Comparison of ENCODE assay signal across 8 cellular contexts in the genomic region with DNA sequence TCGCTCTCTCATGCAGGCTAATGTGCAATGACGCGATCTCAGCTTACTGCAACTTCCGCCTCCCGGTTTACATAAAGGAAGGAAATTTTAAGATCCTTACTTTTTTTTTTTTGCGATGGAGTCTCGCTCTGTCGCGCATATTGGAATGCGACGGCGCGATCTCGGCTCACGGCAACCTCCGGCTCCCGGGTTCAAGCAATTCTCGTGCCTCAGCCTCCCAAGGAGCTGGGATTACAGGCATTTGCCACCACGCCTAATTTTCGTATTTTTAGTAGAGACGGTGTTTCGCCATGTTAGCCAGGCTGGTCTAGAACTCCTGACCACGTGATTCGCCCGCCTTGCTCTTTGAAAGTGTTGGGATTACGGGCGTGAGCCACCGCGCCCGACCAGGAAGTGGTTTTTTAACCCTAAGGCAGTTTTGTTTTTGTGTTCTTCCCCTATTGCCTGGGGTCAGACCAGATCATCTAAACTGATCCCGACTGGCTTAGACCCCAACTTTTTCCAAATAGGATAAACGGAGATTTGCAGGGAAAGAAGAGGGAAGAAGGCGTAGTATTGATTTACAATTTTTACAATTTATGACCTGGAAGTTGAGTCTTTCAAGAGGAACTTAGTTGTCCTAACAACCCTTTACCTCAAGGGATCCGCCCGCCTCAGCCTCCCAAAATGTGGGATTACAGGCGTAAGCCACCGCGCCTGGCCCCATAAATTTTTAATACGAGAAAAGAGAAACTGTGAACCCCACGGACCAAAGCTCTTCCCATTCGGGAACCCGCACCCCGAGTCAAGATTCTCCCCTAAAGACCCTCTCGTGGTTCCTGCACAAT.
A peak's percentile ranks its signal among the peaks of the same experiment; 100 is the strongest.
DNase-seq lines count a peak whose midpoint lies in the region; ATAC-seq and TF ChIP-seq lines count a peak whose summit lies in the region.

No MANE protein-coding gene starts in this region.

- peaks cover 16% of the 10 kb centered on the region for H3K4me1 Mint-ChIP-seq in activated CD8-positive, alpha-beta T cell treated with anti-CD3 and anti-CD28 coated beads for 36 hours (ENCODE audit: low read depth)
- H3K4me1 Mint-ChIP-seq in stimulated activated naive B cell treated with anti-CD40 and anti-IgM and Interleukin-4, amounts not matched to agents 10 μg/mL and 1 μg/mL and 100 μg/mL, for 72 hours = peaks cover 0 to 19% of the 10 kb centered on the region in 2 donors

- peaks cover 5% of the 10 kb centered on the region for H3K4me1 ChIP-seq in mononuclear cell (ENCODE audit: insufficient read depth, low read length)

- CTCF ChIA-PET in activated CD8-positive, alpha-beta T cell treated with anti-CD3 and anti-CD28 coated beads for 36 hours (lab: Charles Lee) = interaction anchor here (1.1 kb wide), 1 partner anchor 425 kb away, joined by 4 read pairs; no protein-coding TSS in a partner anchor

- no peak for TF ChIP-seq CTCF in activated CD8-positive, alpha-beta T cell treated with anti-CD3 and anti-CD28 coated beads for 36 hours (IDR thresholded peaks at IDR 0.05)
- TF ChIP-seq CTCF in epithelial cell of esophagus (IDR thresholded peaks at IDR 0.05; ENCODE audit: insufficient read depth, low read depth, low read length, missing control alignments) = no peak

- no peaks in the 10 kb centered on the region for H3K9me3 Mint-ChIP-seq in activated CD8-positive, alpha-beta T cell treated with anti-CD3 and anti-CD28 coated beads for 36 hours
- H3K9me3 Mint-ChIP-seq in stimulated activated naive B cell treated with anti-CD40 and anti-IgM and Interleukin-4, amounts not matched to agents 10 μg/mL and 1 μg/mL and 100 μg/mL, for 72 hours = peaks cover 0 to 3% of the 10 kb centered on the region in 2 donors

- no peaks in the 10 kb centered on the region for H3K27me3 ChIP-seq in mononuclear cell (ENCODE audit: insufficient read depth, low read length)

- intact Hi-C loops in activated CD8-positive, alpha-beta T cell treated with anti-CD3 and anti-CD28 coated beads for 36 hours (cut with micrococcal nuclease) = no loop called here

- H3K4me3 ChIP-seq in epithelial cell of esophagus (ENCODE audit: low read length) (peak overlapping the region; percentile 73), mononuclear cell (ENCODE audit: low read length) (peak overlapping the region; percentile 81)

- peak overlapping the region; percentile 100 for H3K27ac Mint-ChIP-seq in activated CD8-positive, alpha-beta T cell treated with anti-CD3 and anti-CD28 coated beads for 36 hours
- peak overlapping the region; percentile 93 for H3K27ac Mint-ChIP-seq in stimulated activated naive B cell treated with anti-CD40 and anti-IgM and Interleukin-4, amounts not matched to agents 10 μg/mL and 1 μg/mL and 100 μg/mL, for 72 hours

- ATAC-seq in activated CD8-positive, alpha-beta T cell treated with anti-CD3 and anti-CD28 coated beads for 36 hours = no peak
- ATAC-seq in stimulated activated naive B cell treated with anti-CD40 and anti-IgM and Interleukin-4, amounts not matched to agents 10 μg/mL and 1 μg/mL and 100 μg/mL, for 72 hours (replicated peaks) = peak in 1 of 2 donors; percentile 22
- no peak for ATAC-seq in HG03025 (IDR thresholded peaks at IDR 0.05; ENCODE audit: low FRiP score, unreplicated experiment)
- ATAC-seq in HG03460 (IDR thresholded peaks at IDR 0.05; ENCODE audit: unreplicated experiment) = no peak

- H3K36me3 Mint-ChIP-seq in activated CD8-positive, alpha-beta T cell treated with anti-CD3 and anti-CD28 coated beads for 36 hours (ENCODE audit: low read depth) = peaks cover 35% of the 10 kb centered on the region
- H3K36me3 Mint-ChIP-seq in stimulated activated naive B cell treated with anti-CD40 and anti-IgM and Interleukin-4, amounts not matched to agents 10 μg/mL and 1 μg/mL and 100 μg/mL, for 72 hours = peaks cover 11 to 28% of the 10 kb centered on the region in 2 donors

- POLR2A ChIA-PET in activated CD8-positive, alpha-beta T cell treated with anti-CD3 and anti-CD28 coated beads for 36 hours (lab: Charles Lee) = interaction anchor here (0.7 to 2.5 kb wide), 6 partner anchors 40 to 1291 kb away, joined by 3 to 18 read pairs (median 3); a partner anchor contains a TSS

- peak overlapping the region; percentile 99 for H3K4me3 Mint-ChIP-seq in activated CD8-positive, alpha-beta T cell treated with anti-CD3 and anti-CD28 coated beads for 36 hours
- peak overlapping the region; percentile 97 to 99 for H3K4me3 Mint-ChIP-seq in stimulated activated naive B cell treated with anti-CD40 and anti-IgM and Interleukin-4, amounts not matched to agents 10 μg/mL and 1 μg/mL and 100 μg/mL, for 72 hours

- no peaks in the 10 kb centered on the region for H3K27me3 Mint-ChIP-seq in activated CD8-positive, alpha-beta T cell treated with anti-CD3 and anti-CD28 coated beads for 36 hours
- no peaks in the 10 kb centered on the region for H3K27me3 Mint-ChIP-seq in stimulated activated naive B cell treated with anti-CD40 and anti-IgM and Interleukin-4, amounts not matched to agents 10 μg/mL and 1 μg/mL and 100 μg/mL, for 72 hours

- no peaks in the 10 kb centered on the region for H3K9me3 ChIP-seq in mononuclear cell (ENCODE audit: low read depth, low read length)

- DNase-seq in activated CD4-positive, CD25-positive, alpha-beta regulatory T cell treated with anti-CD3 and anti-CD28 coated beads, Interleukin-2, amount 50 U/mL, for 72 hours = peak; percentile 35
- DNase-seq in activated CD4-positive, CD25-positive, alpha-beta regulatory T cell (lab: John Stamatoyannopoulos, UW) = no peak
- DNase-seq in activated CD8-positive, alpha-beta T cell treated with anti-CD3 and anti-CD28 coated beads for 36 hours = peak; percentile 55
- DNase-seq in epithelial cell of esophagus (ENCODE audit: low read depth) = peak; percentile 64
- no peak for DNase-seq in stimulated activated naive B cell treated with anti-CD40 and anti-IgM and Interleukin-4, amounts not matched to agents 10 μg/mL and 1 μg/mL and 100 μg/mL, for 72 hours

Comparison
In these comparisons a context has a peak if more than half of its experiments do, and no peak if none do; other contexts are left out.
1. DNase-seq: peak in activated CD4-positive, CD25-positive, alpha-beta regulatory T cell treated with anti-CD3 and anti-CD28 coated beads, Interleukin-2, amount 50 U/mL, for 72 hours (single experiment), activated CD8-positive, alpha-beta T cell treated with anti-CD3 and anti-CD28 coated beads for 36 hours (single experiment) and epithelial cell of esophagus (single experiment); none in activated CD4-positive, CD25-positive, alpha-beta regulatory T cell (0 of 4) and stimulated activated naive B cell treated with anti-CD40 and anti-IgM and Interleukin-4, amounts not matched to agents 10 μg/mL and 1 μg/mL and 100 μg/mL, for 72 hours (single experiment).